33 cellular contexts compared by ENCODE assay signal in genomic region chr19:51746731-51747130, GRCh38. TPM values are rescaled to one million over a fixed set of nuclear protein-coding genes. Genes with fewer than 3 reads are reported as not detected.
"Had no signal": no experiment of that assay in that cellular context is flagged by ENCODE, and none has a peak within 500 bp of the region (broad histone marks: within the 10 kb centered on the region; RNA-seq: fewer than 3 reads in every experiment).

No MANE protein-coding gene starts in this region.

- H3K9me3 ChIP-seq: esophagus squamous epithelium, gastrocnemius medialis, heart right ventricle, left lung, lower lobe of right lung, mucosa of descending colon had no signal

- H3K36me3 ChIP-seq: esophagus squamous epithelium, gastrocnemius medialis, lower lobe of right lung had no signal

- FAIRE-seq: colon, endometrium, islet of Langerhans, keratinocyte had no signal

- DNase-seq: dermis blood vessel endothelial cell; dorsolateral prefrontal cortex; effector CD8-positive, alpha-beta T cell; effector memory CD8-positive, alpha-beta T cell; endodermal cell; erythroblast; esophagus squamous epithelium; foreskin fibroblast; foreskin melanocyte; gastrocnemius medialis; glutamatergic neuron; head of caudate nucleus; heart right ventricle; hippocampal formation; left cardiac atrium; left lung; left ventricle myocardium superior; lower lobe of right lung; mesenchymal stem cell; mucosa of descending colon; naive B cell had no signal

- H3K4me1 ChIP-seq: esophagus squamous epithelium, gastrocnemius medialis, lower lobe of right lung had no signal

- ATAC-seq: effector memory CD8-positive, alpha-beta T cell; esophagus mucosa; gastrocnemius medialis; heart right ventricle; left cardiac atrium; left lung; left ventricle myocardium superior; lower lobe of right lung; mucosa of descending colon had no signal

- H3K27ac ChIP-seq: coronary artery, dorsolateral prefrontal cortex, epithelial cell of prostate, esophagus squamous epithelium, gastrocnemius medialis, heart right ventricle, left lung, lower lobe of right lung had no signal

- H3K27me3 ChIP-seq: esophagus squamous epithelium, gastrocnemius medialis, left lung had no signal

- H3K4me3 ChIP-seq: coronary artery, esophagus squamous epithelium, gastrocnemius medialis, heart right ventricle, lower lobe of right lung, mucosa of descending colon had no signal

RNA-seq across cellular contexts. Expression of gene FPR1, which starts 4.9 kb away (rescaled TPM):
- total RNA-seq: dermis blood vessel endothelial cell, endodermal cell, glomerular endothelial cell, kidney epithelial cell, lung microvascular endothelial cell, mesothelial cell of epicardium had no signal

RNA-seq across cellular contexts. Expression of gene FPR2, which starts 14.2 kb away (rescaled TPM):
- total RNA-seq: dermis blood vessel endothelial cell, glomerular endothelial cell, kidney epithelial cell, lung microvascular endothelial cell, mesothelial cell of epicardium, myocyte had no signal

RNA-seq across cellular contexts. Expression of gene HAS1, which starts 22.9 kb away (rescaled TPM):
- total RNA-seq: esophagus mucosa, glomerular endothelial cell, kidney epithelial cell, lower lobe of right lung had no signal

RNA-seq across cellular contexts. Expression of gene FPR3, which starts 48.2 kb away (rescaled TPM):
- total RNA-seq: dermis blood vessel endothelial cell, endodermal cell, glomerular endothelial cell, kidney epithelial cell, mesothelial cell of epicardium, myocyte had no signal
- polyA plus RNA-seq: keratinocyte had no signal
